10 cellular contexts compared by ENCODE assay signal in the genomic region with DNA sequence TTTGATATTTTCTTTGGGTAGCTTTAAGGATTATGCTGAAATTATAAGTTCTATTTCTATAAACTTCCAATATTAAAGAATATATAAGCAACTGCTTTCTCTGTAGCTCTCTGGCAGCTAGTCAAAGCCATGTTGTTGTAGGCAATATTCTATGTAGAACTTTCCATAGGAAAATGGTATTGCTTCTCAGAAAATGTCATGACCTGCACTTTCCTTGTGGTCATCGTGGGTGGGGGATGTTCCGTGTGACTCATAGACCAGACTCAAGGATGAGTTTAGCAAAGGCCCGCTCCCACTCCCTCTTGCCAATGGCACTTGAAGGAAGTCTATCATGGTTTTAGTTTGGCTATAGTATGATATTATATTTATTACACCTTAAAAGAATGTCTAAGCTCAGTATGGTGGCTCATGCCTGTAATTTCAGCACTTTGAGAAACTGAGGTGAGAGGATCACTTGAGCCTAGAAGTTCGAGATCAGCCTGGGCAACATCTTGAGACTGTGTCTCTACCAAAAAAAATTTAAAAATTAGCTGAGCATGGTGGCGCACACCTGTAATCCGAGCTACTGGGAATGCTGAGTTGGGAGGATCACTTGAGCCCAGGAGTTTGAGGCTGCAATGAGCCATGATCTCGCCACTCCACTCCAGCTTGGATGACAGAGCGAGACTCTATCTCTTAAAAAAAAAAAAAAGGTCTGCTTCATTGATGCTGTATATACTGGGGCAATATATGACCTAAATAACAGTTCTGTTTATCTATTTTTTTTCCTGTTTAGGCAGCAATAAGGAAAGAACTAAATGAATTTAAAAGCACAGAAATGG. TPM values are rescaled to one million over a fixed set of nuclear protein-coding genes. Genes with fewer than 3 reads are reported as not detected.
DNase-seq lines count a peak whose midpoint lies in the region; ATAC-seq and TF ChIP-seq lines count a peak whose summit lies in the region.
"Had no signal": no experiment of that assay in that cellular context is flagged by ENCODE, and none has a peak within 500 bp of the region (broad histone marks: within the 10 kb centered on the region; RNA-seq: fewer than 3 reads in every experiment).

No MANE protein-coding gene starts in this region.

- ATAC-seq in HG03097 (IDR thresholded peaks at IDR 0.05; ENCODE audit: low FRiP score, unreplicated experiment) (no peak), HG03159 (IDR thresholded peaks at IDR 0.05; ENCODE audit: unreplicated experiment) (no peak)
- ATAC-seq: T-helper 17 cell had no signal

- CTCF ChIA-PET in activated CD4-positive, alpha-beta memory T cell treated with anti-CD3 and anti-CD28 coated beads, Interleukin-2, amount 10 ng/mL, durations not matched to agents 7 days and 5 days (lab: Charles Lee), result interaction anchor here (0.7 to 1.3 kb wide), 2 partner anchors 30 to 64 kb away, joined by 3 to 4 read pairs; no protein-coding TSS in a partner anchor

- H3K4me1 Mint-ChIP-seq in activated CD4-positive, alpha-beta memory T cell treated with anti-CD3 and anti-CD28 coated beads, Interleukin-2, amount 10 ng/mL, durations not matched to agents 7 days and 5 days, result peaks cover 24% of the 10 kb centered on the region
- H3K4me1 Mint-ChIP-seq in endothelial cell (ENCODE audit: unreplicated experiment), result peaks cover 3% of the 10 kb centered on the region

- H3K4me3 Mint-ChIP-seq in activated CD4-positive, alpha-beta memory T cell treated with anti-CD3 and anti-CD28 coated beads, Interleukin-2, amount 10 ng/mL, durations not matched to agents 7 days and 5 days, result no peak overlapping the region
- no peak overlapping the region for H3K4me3 Mint-ChIP-seq in endothelial cell (ENCODE audit: unreplicated experiment)
- H3K4me3 Mint-ChIP-seq: T-helper 17 cell had no signal

- H3K36me3 Mint-ChIP-seq in activated CD4-positive, alpha-beta memory T cell treated with anti-CD3 and anti-CD28 coated beads, Interleukin-2, amount 10 ng/mL, durations not matched to agents 7 days and 5 days (ENCODE audit: low read depth), result peaks cover 44% of the 10 kb centered on the region
- H3K36me3 Mint-ChIP-seq in endothelial cell (ENCODE audit: low read depth, unreplicated experiment), result peaks cover 31% of the 10 kb centered on the region

- DNase-seq in HT1080 (ENCODE audit: low read depth) (peak; percentile 74), fibroblast of peridontal ligament (ENCODE audit: extremely low read depth) (peak; percentile 78), endothelial cell (ENCODE audit: low spot score) (no peak), mesenteric fat pad (ENCODE audit: low spot score) (no peak)
- DNase-seq in activated CD4-positive, alpha-beta memory T cell treated with anti-CD3 and anti-CD28 coated beads, Interleukin-2, amount 10 ng/mL, durations not matched to agents 7 days and 5 days, result peak; percentile 49
- peak; percentile 70 to 73 for DNase-seq in stimulated activated CD8-positive, alpha-beta memory T cell treated with anti-CD3 and anti-CD28 coated beads, Interleukin-2, amount 100 ng/mL, for 48 hours (ENCODE audit: low read depth in 2 of 2)
- DNase-seq: T-helper 17 cell had no signal

- H3K9me3 Mint-ChIP-seq in activated CD4-positive, alpha-beta memory T cell treated with anti-CD3 and anti-CD28 coated beads, Interleukin-2, amount 10 ng/mL, durations not matched to agents 7 days and 5 days, result peaks cover under 1% of the 10 kb centered on the region
- H3K9me3 Mint-ChIP-seq in endothelial cell (ENCODE audit: unreplicated experiment), result no peaks in the 10 kb centered on the region

- H3K27ac Mint-ChIP-seq in activated CD4-positive, alpha-beta memory T cell treated with anti-CD3 and anti-CD28 coated beads, Interleukin-2, amount 10 ng/mL, durations not matched to agents 7 days and 5 days, result no peak overlapping the region
- no peak overlapping the region for H3K27ac Mint-ChIP-seq in endothelial cell (ENCODE audit: unreplicated experiment)
- H3K27ac Mint-ChIP-seq: T-helper 17 cell had no signal

- POLR2A ChIA-PET in activated CD4-positive, alpha-beta memory T cell treated with anti-CD3 and anti-CD28 coated beads, Interleukin-2, amount 10 ng/mL, durations not matched to agents 7 days and 5 days (lab: Charles Lee), result interaction anchor here (1.0 kb wide), 1 partner anchor 15 kb away, joined by 3 read pairs; no protein-coding TSS in a partner anchor

- TF ChIP-seq CTCF in endothelial cell (IDR thresholded peaks at IDR 0.05; ENCODE audit: unreplicated experiment), result no peak

- H3K27me3 Mint-ChIP-seq in activated CD4-positive, alpha-beta memory T cell treated with anti-CD3 and anti-CD28 coated beads, Interleukin-2, amount 10 ng/mL, durations not matched to agents 7 days and 5 days, result no peaks in the 10 kb centered on the region
- no peaks in the 10 kb centered on the region for H3K27me3 Mint-ChIP-seq in endothelial cell (ENCODE audit: unreplicated experiment)
- H3K27me3 Mint-ChIP-seq: T-helper 17 cell had no signal

RNA-seq across cellular contexts. Expression of gene LTV1, which starts 36.6 kb away (rescaled TPM):
- total RNA-seq in HT1080 (2014; rRNA removed; shearing (Covaris generic)), result 44.3 and 48.9 TPM in 2 replicates
- 34.1 and 39.4 TPM in 2 replicates for polyA plus RNA-seq in HT1080 (2015; cell fraction: cytosol; rRNA removed)
- 28.7 and 36.3 TPM in 2 replicates for polyA plus RNA-seq in HT1080 (2015; cell fraction: nucleus; rRNA removed)
- total RNA-seq in activated CD4-positive, alpha-beta memory T cell treated with anti-CD3 and anti-CD28 coated beads, Interleukin-2, amount 10 ng/mL, durations not matched to agents 7 days and 5 days, result 10 to 100 TPM; 18.3 to 18.8 TPM
- 20.7 TPM for total RNA-seq in endothelial cell (ENCODE audit: unreplicated experiment)
- 31.4 TPM for total RNA-seq in mesenteric fat pad

RNA-seq across cellular contexts. Expression of gene ZC2HC1B, which starts 57.8 kb away (rescaled TPM):
- not detected in 2 replicates for total RNA-seq in HT1080 (2014; rRNA removed; shearing (Covaris generic))
- polyA plus RNA-seq in HT1080 (2015; cell fraction: cytosol; rRNA removed), result not detected in 2 replicates
- not detected in 2 replicates for polyA plus RNA-seq in HT1080 (2015; cell fraction: nucleus; rRNA removed)
- not detected for total RNA-seq in activated CD4-positive, alpha-beta memory T cell treated with anti-CD3 and anti-CD28 coated beads, Interleukin-2, amount 10 ng/mL, durations not matched to agents 7 days and 5 days
- total RNA-seq in endothelial cell (ENCODE audit: unreplicated experiment), result 0.28 TPM
- total RNA-seq in mesenteric fat pad, result not detected
- total RNA-seq: H1 had no signal
- polyA plus RNA-seq: H1 had no signal

Comparison
In these comparisons a context has a peak if more than half of its experiments do, and no peak if none do; other contexts are left out.
1. DNase-seq: peak in HT1080 (single experiment), activated CD4-positive, alpha-beta memory T cell treated with anti-CD3 and anti-CD28 coated beads, Interleukin-2, amount 10 ng/mL, durations not matched to agents 7 days and 5 days (single experiment), fibroblast of peridontal ligament (single experiment) and stimulated activated CD8-positive, alpha-beta memory T cell treated with anti-CD3 and anti-CD28 coated beads, Interleukin-2, amount 100 ng/mL, for 48 hours (2 of 2); none in endothelial cell (single experiment) and mesenteric fat pad (single experiment).